In the genomic region with DNA sequence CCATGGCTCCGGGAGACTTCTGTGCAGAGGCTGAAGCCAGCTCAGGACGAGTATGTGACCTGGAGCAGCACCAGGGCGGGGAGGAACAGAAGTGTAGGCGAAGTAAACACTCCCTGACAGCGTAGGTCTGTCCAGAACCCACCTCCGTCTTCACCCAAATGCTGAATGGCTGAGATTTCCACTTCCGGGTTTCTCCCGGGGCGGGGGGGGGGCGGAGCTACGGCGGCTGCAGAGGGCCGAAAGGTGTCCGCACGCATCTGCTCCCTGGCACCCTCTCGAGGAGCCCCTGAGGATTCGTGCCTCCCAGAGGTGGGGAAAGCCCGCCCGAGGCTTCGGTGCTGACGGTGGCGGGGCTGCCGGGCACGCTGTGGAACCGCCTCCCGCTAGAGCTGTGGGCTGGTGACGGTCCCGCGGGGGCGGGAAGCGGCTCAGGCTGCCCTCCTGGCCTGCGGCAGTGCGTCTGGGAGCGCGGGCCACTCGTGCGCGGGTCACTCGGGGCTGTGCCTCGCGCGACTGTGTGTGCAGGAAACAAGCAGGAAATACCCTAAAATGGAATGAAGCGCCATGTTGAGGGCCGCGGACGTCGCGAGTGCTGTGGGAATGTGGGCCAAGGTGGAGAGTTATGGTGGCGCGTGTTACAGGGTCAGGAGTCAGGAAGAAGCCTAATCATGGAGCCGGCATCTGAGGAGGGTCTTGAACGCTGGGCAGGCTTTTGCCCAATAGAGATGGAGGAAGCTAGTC, we compare ENCODE assay signal across 11 cellular contexts.
A peak's percentile ranks its signal among the peaks of the same experiment; 100 is the strongest.
DNase-seq lines count a peak whose midpoint lies in the region; ATAC-seq and TF ChIP-seq lines count a peak whose summit lies in the region.
"Had no signal": no experiment of that assay in that cellular context is flagged by ENCODE, and none has a peak within 500 bp of the region (broad histone marks: within the 10 kb centered on the region; RNA-seq: fewer than 3 reads in every experiment).

No MANE protein-coding gene starts in this region.

- H3K9ac ChIP-seq in NT2/D1 (ENCODE audit: insufficient read length, low read depth) (peak overlapping the region; percentile 67), mucosa of stomach (ENCODE audit: low read length) (peak overlapping the region; percentile 57)

- peak overlapping the region in 2 of 4 donors; percentile 58 to 81 for H3K4me3 Mint-ChIP-seq in CD4-positive, CD25-positive, alpha-beta regulatory T cell
- H3K4me3 Mint-ChIP-seq in activated CD8-positive, alpha-beta T cell treated with anti-CD3 and anti-CD28 coated beads for 36 hours = no peak overlapping the region
- H3K4me3 Mint-ChIP-seq: endodermal cell had no signal

- H3K36me3 Mint-ChIP-seq in CD4-positive, CD25-positive, alpha-beta regulatory T cell = no peaks in the 10 kb centered on the region
- H3K36me3 Mint-ChIP-seq in activated CD8-positive, alpha-beta T cell treated with anti-CD3 and anti-CD28 coated beads for 36 hours (ENCODE audit: low read depth) = no peaks in the 10 kb centered on the region

- DNase-seq in CD4-positive, CD25-positive, alpha-beta regulatory T cell = peak in 2 of 3 donors; percentile 8 to 44
- DNase-seq in NT2/D1 (ENCODE audit: low read depth, low spot score) = peak; percentile 11
- DNase-seq in central memory CD4-positive, alpha-beta T cell = peak; percentile 17
- no peak for DNase-seq in ascending aorta (ENCODE audit: low spot score in 2 of 2)
- DNase-seq in hepatic stellate cell (ENCODE audit: low spot score) = no peak
- no peak for DNase-seq in activated CD8-positive, alpha-beta T cell treated with anti-CD3 and anti-CD28 coated beads for 36 hours
- DNase-seq: endodermal cell had no signal

- no peaks in the 10 kb centered on the region for H3K27me3 Mint-ChIP-seq in CD4-positive, CD25-positive, alpha-beta regulatory T cell
- H3K27me3 Mint-ChIP-seq in activated CD8-positive, alpha-beta T cell treated with anti-CD3 and anti-CD28 coated beads for 36 hours = no peaks in the 10 kb centered on the region

- intact Hi-C loops in ascending aorta (cut with DNase I) = no loop called here
- intact Hi-C loops in activated CD8-positive, alpha-beta T cell treated with anti-CD3 and anti-CD28 coated beads for 36 hours (cut with micrococcal nuclease) = no loop called here

- H3K27ac Mint-ChIP-seq in CD4-positive, CD25-positive, alpha-beta regulatory T cell = peak overlapping the region in 1 of 3 donors; percentile 65
- H3K27ac Mint-ChIP-seq in activated CD8-positive, alpha-beta T cell treated with anti-CD3 and anti-CD28 coated beads for 36 hours = no peak overlapping the region
- H3K27ac Mint-ChIP-seq: endodermal cell had no signal

- peaks cover 0 to 5% of the 10 kb centered on the region in 2 experiments for H3K9me3 ChIP-seq in CD4-positive, CD25-positive, alpha-beta regulatory T cell (ENCODE audit: control insufficient read depth in 2 of 2, low read length in 2 of 2)
- no peaks in the 10 kb centered on the region for H3K9me3 ChIP-seq in NT2/D1 (ENCODE audit: insufficient read depth, low read length)
- no peaks in the 10 kb centered on the region for H3K9me3 ChIP-seq in mucosa of stomach (ENCODE audit: control insufficient read depth, low read length)
- peaks cover 0 to 5% of the 10 kb centered on the region in 2 donors for H3K9me3 ChIP-seq in ascending aorta

- H3K4me1 ChIP-seq in CD4-positive, CD25-positive, alpha-beta regulatory T cell (ENCODE audit: control insufficient read depth, insufficient read depth, low read length, poor library complexity, severe bottlenecking) = no peaks in the 10 kb centered on the region
- H3K4me1 ChIP-seq in NT2/D1 (ENCODE audit: insufficient read depth, insufficient read length) = no peaks in the 10 kb centered on the region
- no peaks in the 10 kb centered on the region for H3K4me1 ChIP-seq in mucosa of stomach (ENCODE audit: control insufficient read depth, insufficient read depth, low read length)
- no peaks in the 10 kb centered on the region for H3K4me1 ChIP-seq in ascending aorta

- no peaks in the 10 kb centered on the region for H3K27me3 ChIP-seq in CD4-positive, CD25-positive, alpha-beta regulatory T cell (ENCODE audit: control insufficient read depth, insufficient read depth, low read length)
- H3K27me3 ChIP-seq in NT2/D1 (ENCODE audit: insufficient read depth, insufficient read length) (no peaks in the 10 kb centered on the region), mucosa of stomach (ENCODE audit: control insufficient read depth, insufficient read depth, low read length) (no peaks in the 10 kb centered on the region), ascending aorta (no peaks in the 10 kb centered on the region)

- POLR2A ChIA-PET in activated CD8-positive, alpha-beta T cell treated with anti-CD3 and anti-CD28 coated beads for 36 hours (lab: Charles Lee) = no interaction called here

- H3K9me3 Mint-ChIP-seq in CD4-positive, CD25-positive, alpha-beta regulatory T cell = peaks cover 0 to 18% (median 3%) of the 10 kb centered on the region in 7 donors
- H3K9me3 Mint-ChIP-seq in activated CD8-positive, alpha-beta T cell treated with anti-CD3 and anti-CD28 coated beads for 36 hours = peaks cover 15% of the 10 kb centered on the region

- peak in 1 of 2 donors; percentile 28 for ATAC-seq in CD4-positive, CD25-positive, alpha-beta regulatory T cell (ENCODE audit: low read depth in 2 of 2)
- ATAC-seq in GM21529 (IDR thresholded peaks at IDR 0.05; ENCODE audit: unreplicated experiment) = no peak
- ATAC-seq in activated CD8-positive, alpha-beta T cell treated with anti-CD3 and anti-CD28 coated beads for 36 hours = no peak

- no peak overlapping the region for H3K4me3 ChIP-seq in CD4-positive, CD25-positive, alpha-beta regulatory T cell (ENCODE audit: low read depth, low read length)
- H3K4me3 ChIP-seq in NT2/D1 (ENCODE audit: insufficient read length, low read depth) = peak overlapping the region; percentile 57
- no peak overlapping the region for H3K4me3 ChIP-seq in mucosa of stomach (ENCODE audit: low read length)
- H3K4me3 ChIP-seq in ascending aorta = peak overlapping the region in 1 of 2 donors; percentile 47
- H3K4me3 ChIP-seq: SK-N-MC, smooth muscle cell had no signal

- CTCF ChIA-PET in activated CD8-positive, alpha-beta T cell treated with anti-CD3 and anti-CD28 coated beads for 36 hours (lab: Charles Lee) = no interaction called here

- H3K4me1 Mint-ChIP-seq in CD4-positive, CD25-positive, alpha-beta regulatory T cell = peaks cover 0 to 5% (median 0%) of the 10 kb centered on the region in 4 donors
- H3K4me1 Mint-ChIP-seq in activated CD8-positive, alpha-beta T cell treated with anti-CD3 and anti-CD28 coated beads for 36 hours (ENCODE audit: low read depth) = no peaks in the 10 kb centered on the region
- H3K4me1 Mint-ChIP-seq: endodermal cell had no signal

- no peaks in the 10 kb centered on the region for H3K36me3 ChIP-seq in CD4-positive, CD25-positive, alpha-beta regulatory T cell (ENCODE audit: control insufficient read depth, insufficient read depth, low read length)
- no peaks in the 10 kb centered on the region for H3K36me3 ChIP-seq in NT2/D1 (ENCODE audit: insufficient read depth, insufficient read length, low read length)
- H3K36me3 ChIP-seq in mucosa of stomach (ENCODE audit: control insufficient read depth, insufficient read depth, low read length) = no peaks in the 10 kb centered on the region
- H3K36me3 ChIP-seq in ascending aorta = no peaks in the 10 kb centered on the region

- no peak overlapping the region for H3K27ac ChIP-seq in CD4-positive, CD25-positive, alpha-beta regulatory T cell (ENCODE audit: insufficient read depth, low read length, poor library complexity, severe bottlenecking)
- no peak overlapping the region for H3K27ac ChIP-seq in ascending aorta
- H3K27ac ChIP-seq: SK-N-MC had no signal

- TF ChIP-seq CTCF in ascending aorta (IDR thresholded peaks at IDR 0.05) = no peak
- no peak for TF ChIP-seq CTCF in activated CD8-positive, alpha-beta T cell treated with anti-CD3 and anti-CD28 coated beads for 36 hours (IDR thresholded peaks at IDR 0.05)

Comparison
In these comparisons a context has a peak if more than half of its experiments do, and no peak if none do; other contexts are left out.
1. DNase-seq: peak in CD4-positive, CD25-positive, alpha-beta regulatory T cell (2 of 3), NT2/D1 (single experiment) and central memory CD4-positive, alpha-beta T cell (single experiment); none in ascending aorta (0 of 2), hepatic stellate cell (single experiment) and activated CD8-positive, alpha-beta T cell treated with anti-CD3 and anti-CD28 coated beads for 36 hours (single experiment).